ENCODE assay signal across 8 cellular contexts in the genomic region with DNA sequence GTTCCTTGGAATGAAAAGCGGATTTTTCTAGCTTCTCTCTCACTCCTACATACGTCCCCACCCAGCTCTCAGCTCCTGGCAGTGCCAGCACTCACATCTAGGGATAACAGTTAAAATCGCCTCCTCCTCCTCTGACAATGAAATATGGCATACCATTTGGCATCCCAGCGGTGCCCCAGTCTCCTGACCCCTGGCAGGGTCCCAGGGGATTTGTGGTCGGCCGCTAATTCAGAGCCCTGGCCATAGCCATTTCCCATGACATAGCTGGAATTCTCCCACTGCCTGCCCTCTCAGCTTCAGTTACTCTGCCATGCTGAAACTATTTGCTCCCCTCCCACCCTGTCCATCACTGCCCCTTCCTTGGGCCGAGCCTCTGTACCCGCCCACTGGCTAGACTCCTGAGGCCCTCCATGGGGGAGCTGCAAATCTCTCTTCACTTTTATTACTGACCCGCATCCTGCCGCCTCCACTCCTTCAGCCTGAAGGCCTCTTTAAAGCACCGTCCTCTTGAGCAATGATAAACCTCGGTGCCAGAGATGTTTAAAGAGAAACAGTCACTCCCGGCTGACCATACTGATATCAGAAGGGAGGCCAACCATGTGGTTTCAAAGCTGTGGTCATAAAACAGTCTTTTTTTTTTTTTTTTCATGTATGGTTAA.
DNase-seq lines count a peak whose midpoint lies in the region; ATAC-seq, FAIRE-seq and TF ChIP-seq lines count a peak whose summit lies in the region.

No MANE protein-coding gene starts in this region.

- peak overlapping the region; percentile 51 for H3K4me3 Mint-ChIP-seq in astrocyte (ENCODE audit: unreplicated experiment)

- peaks cover 38% of the 10 kb centered on the region for H3K4me1 Mint-ChIP-seq in astrocyte (ENCODE audit: low read depth, unreplicated experiment)

- no peaks in the 10 kb centered on the region for H3K9me3 ChIP-seq in astrocyte (ENCODE audit: insufficient read depth, low read depth, low read length)
- peaks cover 36% of the 10 kb centered on the region for H3K9me3 ChIP-seq in left ventricle myocardium inferior (replicated peaks)
- H3K9me3 ChIP-seq in sigmoid colon = peaks cover 0 to 5% (median 0%) of the 10 kb centered on the region in 4 donors

- TF ChIP-seq EP300 in sigmoid colon (IDR thresholded peaks at IDR 0.05) = no peak

- H3K79me2 ChIP-seq in astrocyte (ENCODE audit: insufficient read depth, low read length) = no peaks in the 10 kb centered on the region

- H3K4me1 ChIP-seq in astrocyte (ENCODE audit: insufficient read depth, low read length) (peaks cover 36% of the 10 kb centered on the region), left ventricle myocardium inferior (peaks cover 19% of the 10 kb centered on the region), sigmoid colon (peaks cover 0 to 32% (median 20%) of the 10 kb centered on the region in 4 donors)

- H3K4me2 ChIP-seq in astrocyte (ENCODE audit: low read length) = peak overlapping the region; percentile 58

- peak overlapping the region; percentile 1 for H2AFZ ChIP-seq in astrocyte (ENCODE audit: low read depth, low read length)

- no peak for TF ChIP-seq CTCF in astrocyte (IDR thresholded peaks at IDR 0.05; ENCODE audit: insufficient read depth, low read depth, low read length)
- no peak for TF ChIP-seq CTCF in left ventricle myocardium inferior (IDR thresholded peaks at IDR 0.05; ENCODE audit: borderline replicate concordance)
- TF ChIP-seq CTCF in sigmoid colon (IDR thresholded peaks at IDR 0.05) = no peak

- H3K27ac ChIP-seq in astrocyte (ENCODE audit: low read depth, low read length) (peak overlapping the region; percentile 83), left ventricle myocardium inferior (replicated peaks) (peak overlapping the region; percentile 27), sigmoid colon (peak overlapping the region; percentile 62 to 71 (median 68))

- no peak for ATAC-seq in GM18868 (IDR thresholded peaks at IDR 0.05; ENCODE audit: unreplicated experiment)
- no peak for ATAC-seq in HG03571 (IDR thresholded peaks at IDR 0.05; ENCODE audit: unreplicated experiment)

- H3K9ac ChIP-seq in astrocyte (ENCODE audit: low read length) = peak overlapping the region; percentile 44

- no peak for FAIRE-seq in astrocyte (lab: Jason Lieb, UNC)

- no peaks in the 10 kb centered on the region for H4K20me1 ChIP-seq in astrocyte (ENCODE audit: insufficient read depth, low read length)

- H3K36me3 ChIP-seq in astrocyte (ENCODE audit: insufficient read depth, low read length) = no peaks in the 10 kb centered on the region
- H3K36me3 ChIP-seq in left ventricle myocardium inferior = no peaks in the 10 kb centered on the region
- no peaks in the 10 kb centered on the region for H3K36me3 ChIP-seq in sigmoid colon

- H3K4me3 ChIP-seq in astrocyte (ENCODE audit: insufficient read depth, low read depth, low read length) (no peak overlapping the region), left ventricle myocardium inferior (peak overlapping the region; percentile 4), sigmoid colon (no peak overlapping the region)

- no peaks in the 10 kb centered on the region for H3K36me3 Mint-ChIP-seq in astrocyte (ENCODE audit: low read depth, unreplicated experiment)

- intact Hi-C loops in left ventricle myocardium inferior (cut with micrococcal nuclease) (no loop called here), sigmoid colon (cut with DNase I) (no loop called here)

- H3K27me3 Mint-ChIP-seq in astrocyte (ENCODE audit: low read depth, unreplicated experiment) = no peaks in the 10 kb centered on the region

- H3K27me3 ChIP-seq in astrocyte (ENCODE audit: insufficient read depth, low read length) = no peaks in the 10 kb centered on the region
- no peaks in the 10 kb centered on the region for H3K27me3 ChIP-seq in left ventricle myocardium inferior (ENCODE audit: low read depth)
- H3K27me3 ChIP-seq in sigmoid colon = no peaks in the 10 kb centered on the region

- H3K9me3 Mint-ChIP-seq in astrocyte (ENCODE audit: unreplicated experiment) = peaks cover 27% of the 10 kb centered on the region

- no peak for TF ChIP-seq POLR2A in sigmoid colon (IDR thresholded peaks at IDR 0.05)

- 43 to 52% methylated on average over 13 of the region's 13 CpGs for WGBS in sigmoid colon, 2 donors

- DNase-seq in GM04503 (ENCODE audit: low read depth) (peak; percentile 97), astrocyte (ENCODE audit: low read depth) (peak; percentile 92), left ventricle myocardium inferior (peak; percentile 17), sigmoid colon (peak; percentile 82), UCSD-AML1 (lab: John Stamatoyannopoulos, UW; ENCODE audit: unreplicated experiment) (no peak)
- DNase-seq in stimulated activated CD4-positive, alpha-beta T cell treated with anti-CD3 and anti-CD28 coated beads, Interleukin-15, amount 100 ng/mL, for 24 hours = no peak

- H3K27ac Mint-ChIP-seq in astrocyte (ENCODE audit: unreplicated experiment) = peak overlapping the region; percentile 90

Comparison
In these comparisons a context has a peak if more than half of its experiments do, and no peak if none do; other contexts are left out.
1. DNase-seq: peak in GM04503 (single experiment), astrocyte (single experiment), left ventricle myocardium inferior (single experiment) and sigmoid colon (single experiment); none in stimulated activated CD4-positive, alpha-beta T cell treated with anti-CD3 and anti-CD28 coated beads, Interleukin-15, amount 100 ng/mL, for 24 hours (single experiment) and UCSD-AML1 (single experiment).
2. H3K27ac ChIP-seq: peak in every context shown above with its lines; median percentile 83 in astrocyte; 68 in sigmoid colon; 27 in left ventricle myocardium inferior.